ENCODE assay signal across 11 cellular contexts in genomic region chr11:128653828-128654231, GRCh38. TPM values are rescaled to one million over a fixed set of nuclear protein-coding genes. Genes with fewer than 3 reads are reported as not detected.
DNase-seq lines count a peak whose midpoint lies in the region; ATAC-seq, FAIRE-seq and TF ChIP-seq lines count a peak whose summit lies in the region.
"Had no signal": no experiment of that assay in that cellular context is flagged by ENCODE, and none has a peak within 500 bp of the region (broad histone marks: within the 10 kb centered on the region; RNA-seq: fewer than 3 reads in every experiment).

No MANE protein-coding gene starts in this region.

- no peaks in the 10 kb centered on the region for H3K27me3 ChIP-seq in keratinocyte (ENCODE audit: control insufficient read depth, extremely low read depth, insufficient read depth, low read length)
- H3K27me3 ChIP-seq in smooth muscle cell (ENCODE audit: low read depth) = no peaks in the 10 kb centered on the region

- in situ Hi-C loops in T47D (cut with HindIII; ENCODE audit: low pct_unique_long_range_greater_than_20kb, low sequenced_read_pairs) = no loop called here

- peak overlapping the region; percentile 82 for H3K27ac Mint-ChIP-seq in HFFc6
- H3K27ac Mint-ChIP-seq in activated T-helper 17 cell treated with anti-CD3 and anti-CD28 coated beads, Interleukin-2, amount 50 U/mL, for 72 hours = no peak overlapping the region
- no peak overlapping the region for H3K27ac Mint-ChIP-seq in immature natural killer cell
- H3K27ac Mint-ChIP-seq: activated naive CD8-positive, alpha-beta T cell had no signal

- no peak overlapping the region for H3K9ac ChIP-seq in keratinocyte (ENCODE audit: control insufficient read depth, extremely low read depth, insufficient read depth, low read length)
- peak overlapping the region; percentile 37 for H3K9ac ChIP-seq in smooth muscle cell (ENCODE audit: low read depth)

- H3K27me3 Mint-ChIP-seq in HFFc6 (ENCODE audit: insufficient read depth) (peaks cover 3% of the 10 kb centered on the region; the same call in 1 of the 2 replicates), immature natural killer cell (ENCODE audit: low read depth in 3 of 3) (peaks cover 3 to 11% (median 6%) of the 10 kb centered on the region in 3 donors)
- peaks cover 12% of the 10 kb centered on the region for H3K27me3 Mint-ChIP-seq in activated T-helper 17 cell treated with anti-CD3 and anti-CD28 coated beads, Interleukin-2, amount 50 U/mL, for 72 hours

- H3K4me3 Mint-ChIP-seq in HFFc6 = peak overlapping the region; percentile 33; the same call in 1 of the 2 replicates
- H3K4me3 Mint-ChIP-seq in activated T-helper 17 cell treated with anti-CD3 and anti-CD28 coated beads, Interleukin-2, amount 50 U/mL, for 72 hours = no peak overlapping the region
- H3K4me3 Mint-ChIP-seq in immature natural killer cell = peak overlapping the region in 1 of 5 donors; percentile 4
- H3K4me3 Mint-ChIP-seq: activated naive CD8-positive, alpha-beta T cell had no signal

- H3K9me3 ChIP-seq in keratinocyte (ENCODE audit: control insufficient read depth, low read depth, low read length) (no peaks in the 10 kb centered on the region), smooth muscle cell (replicated peaks; ENCODE audit: low read depth) (no peaks in the 10 kb centered on the region)
- H3K9me3 ChIP-seq: suprapubic skin had no signal

- H3K36me3 Mint-ChIP-seq in HFFc6 (ENCODE audit: low read depth) (no peaks in the 10 kb centered on the region), immature natural killer cell (peaks cover 0 to 3% (median 0%) of the 10 kb centered on the region in 3 donors)
- no peaks in the 10 kb centered on the region for H3K36me3 Mint-ChIP-seq in activated T-helper 17 cell treated with anti-CD3 and anti-CD28 coated beads, Interleukin-2, amount 50 U/mL, for 72 hours (ENCODE audit: low read depth)
- H3K36me3 Mint-ChIP-seq: activated naive CD8-positive, alpha-beta T cell had no signal

- H3K36me3 ChIP-seq in keratinocyte (ENCODE audit: control insufficient read depth in 2 of 2, extremely low read depth in 1 of 2, insufficient read depth in 2 of 2, low read length in 2 of 2) (no peaks in the 10 kb centered on the region), smooth muscle cell (ENCODE audit: low read depth) (no peaks in the 10 kb centered on the region)
- H3K36me3 ChIP-seq: suprapubic skin had no signal

- H3K9me3 Mint-ChIP-seq in HFFc6 = no peaks in the 10 kb centered on the region
- no peaks in the 10 kb centered on the region for H3K9me3 Mint-ChIP-seq in activated T-helper 17 cell treated with anti-CD3 and anti-CD28 coated beads, Interleukin-2, amount 50 U/mL, for 72 hours
- no peaks in the 10 kb centered on the region for H3K9me3 Mint-ChIP-seq in immature natural killer cell

- peak overlapping the region; percentile 28 for H3K4me2 ChIP-seq in keratinocyte (ENCODE audit: control insufficient read depth, extremely low read depth, insufficient read depth, low read depth, low read length)
- peak overlapping the region; percentile 46 for H3K4me2 ChIP-seq in smooth muscle cell

- peaks cover 4% of the 10 kb centered on the region for H3K4me1 ChIP-seq in keratinocyte (ENCODE audit: control insufficient read depth, extremely low read depth, insufficient read depth, low read length)
- H3K4me1 ChIP-seq in smooth muscle cell (ENCODE audit: low read depth) = no peaks in the 10 kb centered on the region

- WGBS in smooth muscle cell (ENCODE audit: low lambda C conversion rate) = 41% methylated on average over 10 of the region's 10 CpGs

- FAIRE-seq in keratinocyte (lab: Jason Lieb, UNC) = peak; percentile 62

- DNase-seq in HFFc6 = peak; percentile 75
- peak; percentile 74 to 95 for DNase-seq in T47D (ENCODE audit: low read depth in 1 of 2, low spot score in 1 of 2)
- DNase-seq in keratinocyte (ENCODE audit: low read depth, low spot score) = no peak
- no peak for DNase-seq in smooth muscle cell (lab: John Stamatoyannopoulos, UW; ENCODE audit: unreplicated experiment)
- no peak for DNase-seq in immature natural killer cell
- no peak for DNase-seq in SKM-1 treated with dmso at 0.1 percent for 144 hours (lab: John Stamatoyannopoulos, UW; ENCODE audit: unreplicated experiment)
- DNase-seq: RPMI8226 had no signal

- dilution Hi-C loops in keratinocyte (cut with MboI; ENCODE audit: extremely low pct_ligation_motif_present, low sequenced_read_pairs) = no loop called here

- no peaks in the 10 kb centered on the region for H3K9me1 ChIP-seq in keratinocyte (ENCODE audit: control insufficient read depth, extremely low read depth, insufficient read depth, low read length)

- no peak for ATAC-seq in activated T-helper 17 cell treated with anti-CD3 and anti-CD28 coated beads, Interleukin-2, amount 50 U/mL, for 72 hours (replicated peaks)
- ATAC-seq in GM21717 (IDR thresholded peaks at IDR 0.05; ENCODE audit: unreplicated experiment) = no peak

- H2AFZ ChIP-seq in keratinocyte (ENCODE audit: control insufficient read depth, low read length) (peak overlapping the region; percentile 81), smooth muscle cell (ENCODE audit: low read depth) (no peak overlapping the region)

- no peak overlapping the region for H3K27ac ChIP-seq in keratinocyte (ENCODE audit: control insufficient read depth, insufficient read depth, low read length)
- no peak overlapping the region for H3K27ac ChIP-seq in smooth muscle cell (ENCODE audit: low read depth)
- H3K27ac ChIP-seq: suprapubic skin had no signal

- H3K4me1 Mint-ChIP-seq in HFFc6 (ENCODE audit: low read depth) (peaks cover 34% of the 10 kb centered on the region), immature natural killer cell (peaks cover 2 to 10% of the 10 kb centered on the region in 2 donors)
- H3K4me1 Mint-ChIP-seq in activated T-helper 17 cell treated with anti-CD3 and anti-CD28 coated beads, Interleukin-2, amount 50 U/mL, for 72 hours = peaks cover 5% of the 10 kb centered on the region

- no peaks in the 10 kb centered on the region for H4K20me1 ChIP-seq in keratinocyte (ENCODE audit: control insufficient read depth, extremely low read depth, insufficient read depth, low read length)
- no peaks in the 10 kb centered on the region for H4K20me1 ChIP-seq in smooth muscle cell (ENCODE audit: low read depth)

- H3F3A ChIP-seq in smooth muscle cell (ENCODE audit: low read depth) = no peaks in the 10 kb centered on the region

- H3K4me3 ChIP-seq in keratinocyte (ENCODE audit: control insufficient read depth in 2 of 3, extremely low read depth in 1 of 3, insufficient read depth in 2 of 3, low read depth in 1 of 3, low read length in 3 of 3) (no peak overlapping the region), smooth muscle cell (no peak overlapping the region)
- H3K4me3 ChIP-seq: suprapubic skin had no signal

- no peak for TF ChIP-seq CTCF in HFFc6 (IDR thresholded peaks at IDR 0.05)
- TF ChIP-seq CTCF in keratinocyte (optimal IDR thresholded peaks at IDR 0.05 in 1 of 3, IDR thresholded peaks at IDR 0.05 in 1 of 3, conservative IDR thresholded peaks at IDR 0.05 in 1 of 3; ENCODE audit: extremely low read depth in 1 of 3, insufficient read depth in 2 of 3, low read length in 3 of 3) = peak in 1 of 3 experiments; percentile 42
- TF ChIP-seq CTCF in smooth muscle cell (IDR thresholded peaks at IDR 0.05; ENCODE audit: borderline replicate concordance, insufficient read depth, poor library complexity, severe bottlenecking) = no peak

- no peaks in the 10 kb centered on the region for H3K79me2 ChIP-seq in keratinocyte (ENCODE audit: control insufficient read depth, insufficient read depth, low read length)
- no peaks in the 10 kb centered on the region for H3K79me2 ChIP-seq in smooth muscle cell (ENCODE audit: low read depth)

RNA-seq across cellular contexts. Expression of gene FLI1, which starts 40.0 kb away (rescaled TPM):
- total RNA-seq in HFFc6 (2021; fragmentation: NEBNext Ultra II Directional; extraction: Animal tissue kit (Norgen Biotek cat#: 25700)) = 10 to 100 TPM; 11.0 to 24.2 (median 19.8) TPM
- polyA plus RNA-seq in keratinocyte = 1.1 to 2.2 TPM (median 1.1 TPM) in 3 replicates
- polyA plus RNA-seq in keratinocyte (2011; ENCODE audit: low read depth) = not detected
- polyA plus RNA-seq in keratinocyte (2011; cell fraction: cytosol; rRNA removed) = 0.87 and 1.0 TPM in 2 replicates
- 0.83 and 1.0 TPM in 2 replicates for polyA plus RNA-seq in keratinocyte (2011; cell fraction: nucleus; rRNA removed)
- 0.17 and 0.80 TPM in 2 replicates for polyA plus RNA-seq in keratinocyte (2012; ENCODE audit: low replicate concordance)
- 3.4 to 10.6 TPM (median 5.3 TPM) in 3 replicates for polyA minus RNA-seq in keratinocyte
- polyA minus RNA-seq in keratinocyte (2011; cell fraction: cytosol; rRNA and poly(A)+ RNA removed) = 7.3 TPM
- polyA minus RNA-seq in keratinocyte (2011; cell fraction: nucleus; rRNA and poly(A)+ RNA removed) = 0.53 and 1.8 TPM in 2 replicates
- total RNA-seq in smooth muscle cell = 2.2 and 4.7 TPM in 2 replicates
- 3.5 and 4.2 TPM in 2 replicates for polyA plus RNA-seq in smooth muscle cell
- 10 to 100 TPM; 55.6 to 73.4 TPM for total RNA-seq in activated T-helper 17 cell treated with anti-CD3 and anti-CD28 coated beads, Interleukin-2, amount 50 U/mL, for 72 hours
- polyA plus RNA-seq in immature natural killer cell = 100 to 1,000 TPM in 1 of 3 donors, 10 to 100 TPM in 2; 52.2 to 113 (median 61.1) TPM

Comparison
In these comparisons a context has a peak if more than half of its experiments do, and no peak if none do; other contexts are left out.
1. DNase-seq: peak in HFFc6 (single experiment) and T47D (2 of 2); none in keratinocyte (single experiment), smooth muscle cell (single experiment), immature natural killer cell (0 of 3) and SKM-1 treated with dmso at 0.1 percent for 144 hours (single experiment).